2 cellular contexts compared by ENCODE assay signal in genomic region chr12:77224346-77224745, GRCh38.
TF ChIP-seq lines count a peak whose summit lies in the region.

No MANE protein-coding gene starts in this region.

TF ChIP-seq in GM23338, 12 proteins besides CTCF, POLR2A, EP300 and RAD21:
- no peak for TF ChIP-seq EZH2 (IDR thresholded peaks at IDR 0.05; ENCODE audit: low read depth, unreplicated experiment)
- TF ChIP-seq STAT1 (IDR thresholded peaks at IDR 0.05; ENCODE audit: unreplicated experiment) = no peak
- TF ChIP-seq REST (IDR thresholded peaks at IDR 0.05; ENCODE audit: unreplicated experiment) = no peak
- TF ChIP-seq ETS1 (IDR thresholded peaks at IDR 0.05) = no peak
- no peak for TF ChIP-seq ZNF462 (CRISPR knock-in tag; IDR thresholded peaks at IDR 0.05)
- no peak for TF ChIP-seq JUNB (IDR thresholded peaks at IDR 0.05; ENCODE audit: unreplicated experiment)
- TF ChIP-seq CREB1 (CRISPR knock-in tag; IDR thresholded peaks at IDR 0.05; ENCODE audit: low read depth) = no peak
- no peak for TF ChIP-seq EZH2phosphoT487 (IDR thresholded peaks at IDR 0.05; ENCODE audit: unreplicated experiment)
- TF ChIP-seq POLR2AphosphoS5 (IDR thresholded peaks at IDR 0.05; ENCODE audit: low read depth) = no peak
- no peak for TF ChIP-seq NANOG (IDR thresholded peaks at IDR 0.05; ENCODE audit: borderline replicate concordance)
- TF ChIP-seq ZNF114 (CRISPR knock-in tag; IDR thresholded peaks at IDR 0.05) = no peak
- TF ChIP-seq ZNF331 (CRISPR knock-in tag; IDR thresholded peaks at IDR 0.05; ENCODE audit: low read depth) = no peak

TF ChIP-seq in H1, 55 proteins besides CTCF, POLR2A, EP300 and RAD21:
- no peak for TF ChIP-seq ASH2L (IDR thresholded peaks at IDR 0.05; ENCODE audit: low read length)
- no peak for TF ChIP-seq TAF1 (IDR thresholded peaks at IDR 0.05; ENCODE audit: low read depth, low read length)
